In the genomic region with DNA sequence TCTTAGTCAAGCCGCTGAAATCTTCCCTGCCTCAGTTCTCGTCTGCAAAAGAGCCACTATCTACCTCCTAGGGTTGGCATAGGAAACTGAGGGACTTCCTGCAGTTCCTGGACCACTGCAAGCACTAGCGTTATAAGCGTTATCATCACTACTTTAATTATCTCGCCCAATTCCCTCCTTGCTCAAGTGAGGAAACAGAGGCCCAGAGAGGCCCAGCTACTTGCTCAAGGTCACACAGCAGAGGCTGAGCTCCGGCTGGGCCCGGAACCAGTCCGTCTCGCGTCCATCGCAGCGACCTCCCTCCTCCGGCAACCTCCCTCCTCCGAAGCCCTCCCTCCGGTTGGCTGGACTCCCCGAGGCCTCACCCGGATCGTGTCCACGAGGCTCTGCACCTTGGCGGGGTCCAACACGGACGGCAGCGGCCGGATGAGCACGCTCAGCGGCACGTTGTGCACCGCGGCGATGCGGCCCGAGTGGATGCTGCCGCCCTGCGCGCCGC, we compare ENCODE assay signal across 9 cellular contexts. TPM values are rescaled to one million over a fixed set of nuclear protein-coding genes. Genes with fewer than 3 reads are reported as not detected.
DNase-seq lines count a peak whose midpoint lies in the region; ATAC-seq and TF ChIP-seq lines count a peak whose summit lies in the region.
"Had no signal": no experiment of that assay in that cellular context is flagged by ENCODE, and none has a peak within 500 bp of the region (broad histone marks: within the 10 kb centered on the region; RNA-seq: fewer than 3 reads in every experiment).

No MANE protein-coding gene starts in this region.

- 0 to 2% (median 1%) methylated on average over 2 to 36 of the region's 36 CpGs for WGBS in adrenal gland, 4 donors
- WGBS in stomach, 5 donors, result 0 to 2% (median 1%) methylated on average over 19 to 36 of the region's 36 CpGs

- H3K27me3 ChIP-seq in HUES48 (ENCODE audit: control insufficient read depth, insufficient read depth, low read length), result peaks cover 14% of the 10 kb centered on the region
- H3K27me3 ChIP-seq in adrenal gland, result no peaks in the 10 kb centered on the region
- H3K27me3 ChIP-seq in iPS-20b (ENCODE audit: insufficient read depth, low read length), result peaks cover 11% of the 10 kb centered on the region; the same call in 1 of the 2 replicates
- peaks cover 0 to 4% (median 0%) of the 10 kb centered on the region in 3 donors for H3K27me3 ChIP-seq in stomach

- DNase-seq in DMS53 (lab: John Stamatoyannopoulos, UW) (peak; percentile 81), DMS53 treated with DMSO at 0.1 percent for 48 hours (lab: John Stamatoyannopoulos, UW; ENCODE audit: unreplicated experiment) (no peak), adrenal gland (peak in 6 of 7 donors; percentile 62 to 69 (median 68)), stomach (peak; percentile 33), kidney glomerular epithelial cell (lab: John Stamatoyannopoulos, UW) (no peak)

- H3K27ac ChIP-seq in HUES48 (ENCODE audit: low read depth, low read length) (peak overlapping the region; percentile 16), adrenal gland (peak overlapping the region; percentile 24 to 100 (median 94)), iPS-20b (ENCODE audit: low read length) (peak overlapping the region; percentile 21), stomach (peak overlapping the region; percentile 85 to 91 (median 88))

- H3K4me3 ChIP-seq in HUES48 (ENCODE audit: low read depth, low read length), result peak overlapping the region; percentile 72
- peak overlapping the region in 3 of 4 donors; percentile 36 to 97 (median 52) for H3K4me3 ChIP-seq in adrenal gland
- peak overlapping the region; percentile 75 for H3K4me3 ChIP-seq in iPS-20b (ENCODE audit: low read length)
- H3K4me3 ChIP-seq in stomach, result peak overlapping the region; percentile 74 to 93 (median 80)

- H3K9ac ChIP-seq in HUES48 (ENCODE audit: low read depth, low read length) (peak overlapping the region; percentile 76), iPS-20b (ENCODE audit: low read depth, low read length) (peak overlapping the region; percentile 70; the same call in 1 of the 2 replicates)

- H3K4me1 ChIP-seq in HUES48 (ENCODE audit: control insufficient read depth, insufficient read depth, low read length) (peaks cover 28% of the 10 kb centered on the region), adrenal gland (replicated peaks in 1 of 2) (peaks cover 11 to 24% of the 10 kb centered on the region in 2 donors), iPS-20b (ENCODE audit: insufficient read depth, low read length) (peaks cover 15% of the 10 kb centered on the region), stomach (peaks cover 16 to 32% (median 28%) of the 10 kb centered on the region in 4 donors)

- H3K36me3 ChIP-seq in HUES48 (ENCODE audit: control insufficient read depth, insufficient read depth, low read length) (peaks cover 28% of the 10 kb centered on the region), adrenal gland (replicated peaks in 1 of 2) (peaks cover 0 to 32% of the 10 kb centered on the region in 2 donors), iPS-20b (ENCODE audit: insufficient read depth, low read depth, low read length) (peaks cover 29% of the 10 kb centered on the region), stomach (peaks cover 28 to 38% (median 35%) of the 10 kb centered on the region in 4 donors)

- no peak for TF ChIP-seq EP300 in stomach (IDR thresholded peaks at IDR 0.05)

- intact Hi-C loops in adrenal gland (cut with DNase I), result no loop called here
- intact Hi-C loops in stomach (cut with DNase I; ENCODE audit: low total_unique reads), result no loop called here

- TF ChIP-seq POLR2A in adrenal gland (IDR thresholded peaks at IDR 0.05) (no peak), stomach (IDR thresholded peaks at IDR 0.05) (no peak)

- no peak for ATAC-seq in GM18502 (IDR thresholded peaks at IDR 0.05; ENCODE audit: poor library complexity, unreplicated experiment)

- no peak for TF ChIP-seq CTCF in adrenal gland (IDR thresholded peaks at IDR 0.05)
- TF ChIP-seq CTCF in stomach (IDR thresholded peaks at IDR 0.05), result no peak

- no peaks in the 10 kb centered on the region for H3K9me3 ChIP-seq in HUES48 (ENCODE audit: control insufficient read depth, insufficient read depth, low read length)
- H3K9me3 ChIP-seq in adrenal gland (replicated peaks in 1 of 3), result no peaks in the 10 kb centered on the region
- H3K9me3 ChIP-seq in iPS-20b (ENCODE audit: insufficient read depth, low read depth, low read length), result no peaks in the 10 kb centered on the region
- H3K9me3 ChIP-seq in stomach, result peaks cover 0 to 3% (median 0%) of the 10 kb centered on the region in 4 donors

RNA-seq across cellular contexts. Expression of gene SRXN1, which starts 0.3 kb away (rescaled TPM):
- total RNA-seq in adrenal gland (100 to 1,000 TPM in 1 of 8 donors, 10 to 100 TPM in 7; 42.3 to 171 (median 67.6) TPM), stomach (10 to 100 TPM in 4 of 5 donors, 1 to 10 TPM in 1; 6.4 to 40.1 (median 18.4) TPM)
- polyA plus RNA-seq in adrenal gland (100 to 1,000 TPM in 1 of 3 donors, 10 to 100 TPM in 2; 19.1 to 160 (median 24.9) TPM), stomach (10 to 100 TPM; 17.2 to 35.1 (median 32.1) TPM)

RNA-seq across cellular contexts. Expression of gene SCRT2, which starts 22.9 kb away (rescaled TPM):
- total RNA-seq in adrenal gland (not detected), stomach (not detected)
- polyA plus RNA-seq in adrenal gland (not detected), stomach (not detected)
- total RNA-seq: activated naive CD4-positive, alpha-beta T cell treated with anti-CD3 and anti-CD28 coated beads, Interleukin-2, amount 50 U/mL, for 72 hours had no signal

RNA-seq across cellular contexts. Expression of gene TCF15, which starts 42.6 kb away (rescaled TPM):
- total RNA-seq in adrenal gland (1 to 10 TPM in 4 of 8 donors, under 1 TPM in 4; 0.37 to 2.2 (median 0.96) TPM), stomach (under 1 TPM in 1 of 5 donors, not detected in 4; 0.43 TPM)
- polyA plus RNA-seq in adrenal gland (1 to 10 TPM in 2 of 3 donors, under 1 TPM in 1; 0.31 to 3.0 (median 2.7) TPM), stomach (under 1 TPM in 2 of 3 donors, not detected in 1; 0.25 to 0.33 TPM)

Comparison
In these comparisons a context has a peak if more than half of its experiments do, and no peak if none do; other contexts are left out.
1. DNase-seq: peak in DMS53 (single experiment), adrenal gland (6 of 7) and stomach (single experiment); none in DMS53 treated with DMSO at 0.1 percent for 48 hours (single experiment) and kidney glomerular epithelial cell (single experiment).
2. H3K27ac ChIP-seq: peak in every context shown above with its lines; median percentile 94 in adrenal gland; 88 in stomach; 21 in iPS-20b; 16 in HUES48.
3. Peak in every context shown above with its lines, with median percentiles within 50 percentile points of each other: H3K4me3 ChIP-seq.